Comparison of ENCODE assay signal across 9 cellular contexts in the genomic region with DNA sequence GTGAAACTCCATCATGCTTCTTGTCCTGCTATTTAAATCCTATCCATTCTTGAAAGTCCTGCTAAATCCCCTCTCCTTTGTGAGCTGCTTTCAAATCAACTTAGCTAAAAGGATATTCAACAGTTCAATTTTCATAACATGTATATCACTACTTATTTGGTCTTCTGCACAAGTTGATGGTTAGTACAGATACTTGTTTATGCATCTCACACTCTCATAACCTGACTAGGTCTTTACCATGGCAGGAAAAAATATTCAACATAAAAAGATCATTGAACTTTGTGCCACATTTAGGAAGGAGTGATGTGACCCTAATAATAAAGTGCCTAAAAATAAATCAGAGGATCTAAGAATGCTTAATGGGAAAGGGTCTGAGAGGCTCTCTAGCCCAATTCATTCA.
"Had no signal": no experiment of that assay in that cellular context is flagged by ENCODE, and none has a peak within 500 bp of the region (broad histone marks: within the 10 kb centered on the region; RNA-seq: fewer than 3 reads in every experiment).

No MANE protein-coding gene starts in this region.

- H3K4me3 ChIP-seq: GM23248, HAP-1 had no signal

- H2AFZ ChIP-seq: GM23248 had no signal

- H3K9ac ChIP-seq: GM23248 had no signal

- H3K9me3 ChIP-seq: HAP-1 had no signal

- H3K9me3 Mint-ChIP-seq: HFFc6, IgD-negative memory B cell had no signal

- H3K27ac ChIP-seq: GM23248 had no signal

- DNase-seq: GM23248, GOT3, H7, HFFc6, KBM-7 had no signal

- H3K27ac Mint-ChIP-seq: HFFc6, IgD-negative memory B cell had no signal

- H3K27me3 Mint-ChIP-seq: IgD-negative memory B cell had no signal

- H3K4me1 Mint-ChIP-seq: IgD-negative memory B cell had no signal

- H3K4me3 Mint-ChIP-seq: HFFc6, IgD-negative memory B cell had no signal

- H3K36me3 ChIP-seq: HAP-1 had no signal

- FAIRE-seq: HTR-8/SVneo had no signal

- ATAC-seq: HCT116 had no signal
